Comparison of ENCODE assay signal across 8 cellular contexts in the genomic region with DNA sequence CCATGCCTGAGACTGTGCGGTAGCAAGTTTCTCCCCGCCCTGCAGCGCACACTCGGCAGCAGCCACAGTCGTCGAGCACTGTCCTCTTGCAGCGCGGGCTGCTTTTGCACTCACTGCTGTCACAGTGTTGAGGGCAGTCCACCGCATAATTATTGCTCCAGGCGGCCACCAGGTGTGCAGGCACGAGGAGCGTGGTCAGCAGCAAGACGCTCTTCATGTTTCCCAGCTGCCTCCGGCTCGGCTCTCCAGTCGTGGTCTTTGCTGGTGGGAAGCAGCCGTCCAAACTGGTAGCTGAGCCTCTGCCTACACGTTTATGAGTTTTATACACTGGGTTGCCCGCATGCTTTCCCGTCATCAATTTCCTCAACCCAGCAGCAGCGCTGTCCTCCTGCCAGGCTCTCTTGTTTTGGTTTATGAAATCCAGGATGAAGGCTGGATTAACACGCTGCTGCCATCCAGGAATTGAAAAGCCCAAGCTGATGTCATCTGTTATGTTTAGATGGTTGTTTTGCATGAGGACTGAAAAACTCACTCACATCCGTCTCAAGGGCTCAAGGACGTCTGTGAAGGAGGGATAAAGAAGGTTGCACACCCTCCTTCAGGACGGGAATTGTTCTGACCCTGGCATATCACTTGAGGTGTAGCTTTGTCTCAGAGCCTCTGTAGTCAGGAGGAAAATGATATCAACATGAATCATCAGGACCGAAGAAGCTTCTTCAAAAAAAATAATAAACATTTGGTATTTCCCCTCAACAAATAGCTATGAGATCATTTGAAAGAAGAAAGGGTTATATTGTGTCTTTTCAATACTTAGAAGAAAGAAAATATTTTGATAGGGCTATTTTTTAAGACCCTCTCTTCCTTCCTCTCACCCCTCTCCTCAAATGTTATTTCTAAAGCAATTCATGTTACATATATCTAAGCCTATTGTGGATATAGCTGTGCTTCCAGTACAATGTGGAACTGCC. TPM values are rescaled to one million over a fixed set of nuclear protein-coding genes. Genes with fewer than 3 reads are reported as not detected.
A peak's percentile ranks its signal among the peaks of the same experiment; 100 is the strongest.
DNase-seq lines count a peak whose midpoint lies in the region; ATAC-seq, FAIRE-seq and TF ChIP-seq lines count a peak whose summit lies in the region.

A gene with protein sequence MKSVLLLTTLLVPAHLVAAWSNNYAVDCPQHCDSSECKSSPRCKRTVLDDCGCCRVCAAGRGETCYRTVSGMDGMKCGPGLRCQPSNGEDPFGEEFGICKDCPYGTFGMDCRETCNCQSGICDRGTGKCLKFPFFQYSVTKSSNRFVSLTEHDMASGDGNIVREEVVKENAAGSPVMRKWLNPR (minus strand): TSS at position 293 of the 968 bp plus-strand sequence. CDS start 76 bp downstream, at position 217.

- H3K27ac ChIP-seq in PC-9 (no peak within 1 kb of the TSS), smooth muscle cell (ENCODE audit: low read depth) (no peak within 1 kb of the TSS)

- CTCF ChIA-PET in PC-9 (lab: Charles Lee), result no interaction called here

- no peaks in the 10 kb centered on the region for H3K4me1 ChIP-seq in PC-9 (replicated peaks; ENCODE audit: insufficient read depth)
- no peaks in the 10 kb centered on the region for H3K4me1 ChIP-seq in smooth muscle cell (ENCODE audit: low read depth)

- POLR2A ChIA-PET in PC-9 (lab: Charles Lee; ENCODE audit: unreplicated experiment), result no interaction called here

- H3F3A ChIP-seq in PC-9 (ENCODE audit: insufficient read depth, low read depth) (no peaks in the 10 kb centered on the region), smooth muscle cell (ENCODE audit: low read depth) (no peaks in the 10 kb centered on the region)

- H3K36me3 ChIP-seq in PC-9 (ENCODE audit: low read depth), result no peaks in the 10 kb centered on the region
- no peaks in the 10 kb centered on the region for H3K36me3 ChIP-seq in smooth muscle cell (ENCODE audit: low read depth)

- no peak for TF ChIP-seq POLR2A in GM12891 (IDR thresholded peaks at IDR 0.05; ENCODE audit: low read depth, low read length)

- peaks cover 43% of the 10 kb centered on the region for H3K27me3 ChIP-seq in PC-9 (ENCODE audit: insufficient read depth, low read depth)
- peaks cover 16% of the 10 kb centered on the region for H3K27me3 ChIP-seq in smooth muscle cell (ENCODE audit: low read depth)

- peak within 1 kb of the TSS; percentile 15 for H3K9ac ChIP-seq in smooth muscle cell (ENCODE audit: low read depth)

- no peak for TF ChIP-seq CTCF in PC-9 (conservative IDR thresholded peaks at IDR 0.05)
- TF ChIP-seq CTCF in smooth muscle cell (IDR thresholded peaks at IDR 0.05; ENCODE audit: borderline replicate concordance, insufficient read depth, poor library complexity, severe bottlenecking), result no peak

- H3K4me2 ChIP-seq in PC-9 (peak within 1 kb of the TSS; percentile 39; the same call in 1 of the 2 replicates), smooth muscle cell (peak within 1 kb of the TSS; percentile 79)

- BruUV-seq in PC-9 (replicated peaks; lab: Mats Ljungman, UMichigan), result no TSS peak

- ATAC-seq in GM21447 (IDR thresholded peaks at IDR 0.05; ENCODE audit: unreplicated experiment), result no peak

- H3K4me3 ChIP-seq in PC-9, result no peak within 1 kb of the TSS
- no peak within 1 kb of the TSS for H3K4me3 ChIP-seq in smooth muscle cell

- H3K9me2 ChIP-seq in PC-9 (ENCODE audit: insufficient read depth), result no peaks in the 10 kb centered on the region

- H3K79me2 ChIP-seq in PC-9 (ENCODE audit: low read depth) (no peaks in the 10 kb centered on the region), smooth muscle cell (ENCODE audit: low read depth) (no peaks in the 10 kb centered on the region)

- DNase-seq in NCI-H2107 treated with DMSO at 0.1 percent for 48 hours (lab: John Stamatoyannopoulos, UW; ENCODE audit: unreplicated experiment) (peak; percentile 7), NCI-H2107 (lab: John Stamatoyannopoulos, UW) (no peak), PC-9 (no peak), fibroblast of peridontal ligament (ENCODE audit: extremely low read depth) (peak; percentile 88), smooth muscle cell (lab: John Stamatoyannopoulos, UW; ENCODE audit: unreplicated experiment) (no peak), NCI-H82 treated with DMSO at 0.1 percent for 48 hours (lab: John Stamatoyannopoulos, UW; ENCODE audit: unreplicated experiment) (no peak), GM12891 (ENCODE audit: insufficient read length, low spot score) (no peak)

- H3K9me3 ChIP-seq in PC-9 (ENCODE audit: insufficient read depth, low read depth) (no peaks in the 10 kb centered on the region), smooth muscle cell (replicated peaks; ENCODE audit: low read depth) (no peaks in the 10 kb centered on the region)

- H4K20me1 ChIP-seq in PC-9 (ENCODE audit: insufficient read depth), result no peaks in the 10 kb centered on the region
- H4K20me1 ChIP-seq in smooth muscle cell (ENCODE audit: low read depth), result no peaks in the 10 kb centered on the region

- intact Hi-C loops in PC-9 (cut with micrococcal nuclease; ENCODE audit: unreplicated experiment), result no loop called here

- WGBS in smooth muscle cell (ENCODE audit: low lambda C conversion rate), result 46% methylated on average over 26 of the region's 26 CpGs

- FAIRE-seq in GM12891 (lab: Jason Lieb, UNC), result no peak

- H2AFZ ChIP-seq in PC-9 (no peak within 1 kb of the TSS), smooth muscle cell (ENCODE audit: low read depth) (peak within 1 kb of the TSS; percentile 10)

TF ChIP-seq in GM12891, 5 proteins besides CTCF, POLR2A, EP300 and RAD21:
- TF ChIP-seq POU2F2 (IDR thresholded peaks at IDR 0.05; ENCODE audit: low read depth, low read length) (no peak), SPI1 (IDR thresholded peaks at IDR 0.05; ENCODE audit: low read depth, low read length) (no peak), POLR2AphosphoS5 (IDR thresholded peaks at IDR 0.05; ENCODE audit: low read depth, low read length) (no peak), TAF1 (IDR thresholded peaks at IDR 0.05; ENCODE audit: low read depth, low read length) (no peak), PAX5 (IDR thresholded peaks at IDR 0.05; ENCODE audit: insufficient read depth, low read length, severe bottlenecking) (no peak)

RNA-seq across cellular contexts. Expression of the gene that starts here (rescaled TPM):
- total RNA-seq in PC-9 (2021) (0.15 TPM in 1 of 2 replicates, not detected in the other), smooth muscle cell (0.27 TPM in 1 of 2 replicates, not detected in the other)
- not detected in 2 replicates for polyA plus RNA-seq in smooth muscle cell
- not detected for polyA plus RNA-seq in GM12891 (2012; ENCODE audit: low read depth, missing spikeins)

Comparison
In these comparisons a context has a peak if more than half of its experiments do, and no peak if none do; other contexts are left out.
1. DNase-seq: peak in NCI-H2107 treated with DMSO at 0.1 percent for 48 hours (single experiment) and fibroblast of peridontal ligament (single experiment); none in NCI-H2107 (single experiment), PC-9 (0 of 2), smooth muscle cell (single experiment), NCI-H82 treated with DMSO at 0.1 percent for 48 hours (single experiment) and GM12891 (single experiment).